ENCODE assay signal across 27 cellular contexts in the genomic region with DNA sequence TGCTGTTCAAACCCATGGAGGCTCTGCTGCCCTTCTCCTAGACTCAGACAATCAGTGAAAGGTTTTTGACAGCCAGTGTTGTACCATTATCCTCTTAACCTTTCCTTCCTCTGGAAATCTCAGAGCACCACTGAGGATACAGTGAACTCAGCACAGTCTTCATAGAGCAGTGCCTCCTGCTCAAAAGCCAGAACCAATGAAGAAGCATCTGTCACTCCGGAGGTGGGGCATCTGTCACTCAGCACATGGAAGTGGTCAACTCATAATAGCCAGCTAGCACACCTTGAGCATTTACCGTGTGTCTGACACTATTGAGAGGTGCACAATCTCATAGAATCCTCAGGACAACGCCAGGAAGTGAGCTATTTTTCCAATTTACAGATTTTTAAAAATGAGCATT.
"Had no signal": no experiment of that assay in that cellular context is flagged by ENCODE, and none has a peak within 500 bp of the region (broad histone marks: within the 10 kb centered on the region; RNA-seq: fewer than 3 reads in every experiment).

No MANE protein-coding gene starts in this region.

- H3K4me1 ChIP-seq: ascending aorta, breast epithelium, colonic mucosa, esophagus squamous epithelium had no signal

- ATAC-seq: activated naive CD4-positive, alpha-beta T cell treated with anti-CD3 and anti-CD28 coated beads, Interleukin-2, amount 50 U/mL, for 72 hours; activated T-cell treated with anti-CD3 and anti-CD28 coated beads, Interleukin-2, amount 50 U/mL, for 72 hours; gastroesophageal sphincter; WTC11 had no signal

- H3K27me3 ChIP-seq: ascending aorta, breast epithelium, cardiac muscle cell, colonic mucosa, gastroesophageal sphincter had no signal

- H3K4me3 ChIP-seq: ascending aorta, breast epithelium, cardiac muscle cell, colonic mucosa, esophagus squamous epithelium, gastroesophageal sphincter, heart right ventricle had no signal

- H3K36me3 ChIP-seq: ascending aorta, breast epithelium, cardiac muscle cell, colonic mucosa, esophagus squamous epithelium, gastroesophageal sphincter, heart right ventricle had no signal

- H3K27ac ChIP-seq: ascending aorta, breast epithelium, cardiac muscle cell, colonic mucosa, epithelial cell of prostate, esophagus squamous epithelium, gastroesophageal sphincter, VCaP had no signal

- H3K9me3 ChIP-seq: ascending aorta, breast epithelium, colonic mucosa, esophagus squamous epithelium, gastroesophageal sphincter, heart right ventricle had no signal

- DNase-seq: activated CD4-positive, alpha-beta memory T cell treated with anti-CD3 and anti-CD28 coated beads, Interleukin-2, amount 10 ng/mL, durations not matched to agents 7 days and 5 days; activated CD4-positive, alpha-beta T cell treated with anti-CD3 and anti-CD28 coated beads for 1 hour; activated CD4-positive, alpha-beta T cell treated with anti-CD3 and anti-CD28 coated beads for 4 hours; activated CD4-positive, alpha-beta T cell treated with anti-CD3 and anti-CD28 coated beads, Interleukin-2, amount 10 ng/mL, durations not matched to agents 7 days and 5 days; activated CD4-positive, alpha-beta T cell treated with anti-CD3 and anti-CD28 coated beads, Interleukin-2, amount 50 U/mL, for 4 hours; activated CD8-positive, alpha-beta memory T cell treated with anti-CD3 and anti-CD28 coated beads, Interleukin-2, amount 50 U/mL, for 48 hours; activated gamma-delta T cell; activated naive CD4-positive, alpha-beta T cell; activated naive CD4-positive, alpha-beta T cell treated with anti-CD3 and anti-CD28 coated beads, Interleukin-2, amount 10 ng/mL, durations not matched to agents 7 days and 5 days; activated naive CD8-positive, alpha-beta T cell treated with anti-CD3 and anti-CD28 coated beads, Interleukin-2, amount 10 ng/mL, durations not matched to agents 7 days and 5 days; activated T-cell treated with anti-CD3 and anti-CD28 coated beads for 4 hours; activated T-cell treated with anti-CD3 and anti-CD28 coated beads, Interleukin-2, amount 50 U/mL, for 24 hours; activated T-cell treated with anti-CD3 and anti-CD28 coated beads, Interleukin-2, amount 50 U/mL, for 72 hours; colonic mucosa; effector CD8-positive, alpha-beta T cell; esophagus squamous epithelium; foreskin melanocyte; heart right ventricle; T-helper 2 cell had no signal
